Comparison of ENCODE assay signal across 19 cellular contexts in the genomic region with DNA sequence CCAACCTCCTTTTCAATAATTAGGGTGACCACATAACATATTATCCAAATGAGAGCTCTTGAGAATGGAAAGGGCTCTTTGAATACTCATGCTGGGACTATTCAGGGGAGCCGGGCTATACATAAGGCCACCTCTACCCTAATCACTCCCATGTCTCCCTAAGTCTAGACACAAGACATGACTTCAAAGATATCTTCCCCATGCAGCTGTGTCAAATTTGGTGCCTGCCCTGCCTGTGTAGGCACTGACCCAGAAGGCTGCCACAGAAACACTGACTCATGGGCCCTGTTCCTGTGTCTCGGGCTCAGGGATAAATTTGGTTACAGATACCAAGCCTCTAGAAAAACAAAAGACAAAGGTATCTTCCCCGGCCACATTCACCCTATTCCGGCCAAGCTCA.
DNase-seq lines count a peak whose midpoint lies in the region; ATAC-seq, FAIRE-seq and TF ChIP-seq lines count a peak whose summit lies in the region.
"Had no signal": no experiment of that assay in that cellular context is flagged by ENCODE, and none has a peak within 500 bp of the region (broad histone marks: within the 10 kb centered on the region; RNA-seq: fewer than 3 reads in every experiment).

No MANE protein-coding gene starts in this region.

- H3K9me3 Mint-ChIP-seq in GM23338 (no peaks in the 10 kb centered on the region), osteocyte (ENCODE audit: unreplicated experiment) (no peaks in the 10 kb centered on the region)
- H3K9me3 Mint-ChIP-seq in naive thymus-derived CD4-positive, alpha-beta T cell, result no peaks in the 10 kb centered on the region
- H3K9me3 Mint-ChIP-seq: activated naive CD4-positive, alpha-beta T cell treated with anti-CD3 and anti-CD28 coated beads, Interleukin-2, amount 50 U/mL, for 72 hours; stimulated activated effector memory CD8-positive, alpha-beta T cell treated with anti-CD3 and anti-CD28 coated beads, Interleukin-12 subunit alpha, Interleukin-12 subunit beta, amount 100 ng/mL, for 72 hours had no signal

- H2AFZ ChIP-seq in GM23338, result no peak overlapping the region
- no peak overlapping the region for H2AFZ ChIP-seq in endothelial cell of umbilical vein (ENCODE audit: low read depth, low read length)

- dilution Hi-C loops in endothelial cell of umbilical vein (cut with MboI; ENCODE audit: extremely low pct_ligation_motif_present, low sequenced_read_pairs), result no loop called here

- H3K4me1 Mint-ChIP-seq in GM23338 (peaks cover 2% of the 10 kb centered on the region; the same call in 2 of the 3 replicates), osteocyte (ENCODE audit: unreplicated experiment) (peaks cover 24% of the 10 kb centered on the region)
- H3K4me1 Mint-ChIP-seq in naive thymus-derived CD4-positive, alpha-beta T cell, result no peaks in the 10 kb centered on the region
- H3K4me1 Mint-ChIP-seq: stimulated activated effector memory CD8-positive, alpha-beta T cell treated with anti-CD3 and anti-CD28 coated beads, Interleukin-12 subunit alpha, Interleukin-12 subunit beta, amount 100 ng/mL, for 72 hours had no signal

- H3K27ac ChIP-seq in GM23338 (ENCODE audit: low read depth) (no peak overlapping the region), endothelial cell of umbilical vein (ENCODE audit: insufficient read depth, low read depth, low read length) (no peak overlapping the region)
- no peak overlapping the region for H3K27ac ChIP-seq in naive thymus-derived CD4-positive, alpha-beta T cell (ENCODE audit: low read depth, low read length)
- H3K27ac ChIP-seq: tibial nerve had no signal

- BruUV-seq in endothelial cell of umbilical vein (replicated peaks; lab: Mats Ljungman, UMichigan), result no TSS peak

- H3K4me3 ChIP-seq in GM23338, result no peak overlapping the region
- no peak overlapping the region for H3K4me3 ChIP-seq in endothelial cell of umbilical vein (replicated peaks in 1 of 3; ENCODE audit: insufficient read depth in 1 of 3, low read depth in 1 of 3, low read length in 3 of 3)
- no peak overlapping the region for H3K4me3 ChIP-seq in naive thymus-derived CD4-positive, alpha-beta T cell (ENCODE audit: low read length)
- H3K4me3 ChIP-seq: tibial nerve had no signal

- H3K27me3 ChIP-seq in GM23338 (ENCODE audit: insufficient read depth) (no peaks in the 10 kb centered on the region), endothelial cell of umbilical vein (ENCODE audit: control insufficient read depth in 2 of 2, insufficient read depth in 2 of 2, low read length in 2 of 2) (no peaks in the 10 kb centered on the region)
- no peaks in the 10 kb centered on the region for H3K27me3 ChIP-seq in naive thymus-derived CD4-positive, alpha-beta T cell (ENCODE audit: control insufficient read depth in 2 of 2, insufficient read depth in 2 of 2, low read length in 2 of 2)
- H3K27me3 ChIP-seq: tibial nerve had no signal

- no peaks in the 10 kb centered on the region for H3K9me1 ChIP-seq in endothelial cell of umbilical vein (replicated peaks; ENCODE audit: control insufficient read depth, extremely low read depth, insufficient read depth, low read length)

- H3K27ac Mint-ChIP-seq in GM23338, result peak overlapping the region; percentile 74; the same call in 1 of the 2 replicates
- no peak overlapping the region for H3K27ac Mint-ChIP-seq in osteocyte (ENCODE audit: unreplicated experiment)
- H3K27ac Mint-ChIP-seq in naive thymus-derived CD4-positive, alpha-beta T cell, result no peak overlapping the region
- H3K27ac Mint-ChIP-seq: activated naive CD4-positive, alpha-beta T cell treated with anti-CD3 and anti-CD28 coated beads, Interleukin-2, amount 50 U/mL, for 72 hours; stimulated activated effector memory CD8-positive, alpha-beta T cell treated with anti-CD3 and anti-CD28 coated beads, Interleukin-12 subunit alpha, Interleukin-12 subunit beta, amount 100 ng/mL, for 72 hours had no signal

- CTCF ChIA-PET in endothelial cell of umbilical vein (lab: Charles Lee), result no interaction called here
- CTCF ChIA-PET in naive thymus-derived CD4-positive, alpha-beta T cell (lab: Charles Lee), result interaction anchor here (0.6 kb wide), 1 partner anchor 92 kb away, joined by 4 read pairs; no protein-coding TSS in a partner anchor

- H3K79me2 ChIP-seq in GM23338 (replicated peaks; ENCODE audit: insufficient read depth) (no peaks in the 10 kb centered on the region), endothelial cell of umbilical vein (ENCODE audit: control insufficient read depth, insufficient read depth, low read length) (no peaks in the 10 kb centered on the region)

- H3K4me1 ChIP-seq in GM23338 (ENCODE audit: insufficient read depth) (0 out of 2 replicates have a peak, but pooled peaks cover 2% of the 10 kb centered on the region), endothelial cell of umbilical vein (ENCODE audit: control insufficient read depth, extremely low read depth, insufficient read depth, low read length) (peaks cover 21% of the 10 kb centered on the region)
- H3K4me1 ChIP-seq in naive thymus-derived CD4-positive, alpha-beta T cell (ENCODE audit: control insufficient read depth in 2 of 2, insufficient read depth in 2 of 2, low read length in 2 of 2), result no peaks in the 10 kb centered on the region

- peaks cover 8% of the 10 kb centered on the region for H3K27me3 Mint-ChIP-seq in GM23338 (ENCODE audit: insufficient read depth, low read depth, poor library complexity)
- H3K27me3 Mint-ChIP-seq in osteocyte (ENCODE audit: unreplicated experiment), result no peaks in the 10 kb centered on the region
- peaks cover 0 to 11% (median 8%) of the 10 kb centered on the region in 5 donors for H3K27me3 Mint-ChIP-seq in naive thymus-derived CD4-positive, alpha-beta T cell

- H3K36me3 Mint-ChIP-seq in GM23338 (ENCODE audit: low read depth), result no peaks in the 10 kb centered on the region
- H3K36me3 Mint-ChIP-seq in osteocyte (ENCODE audit: unreplicated experiment), result no peaks in the 10 kb centered on the region
- H3K36me3 Mint-ChIP-seq in naive thymus-derived CD4-positive, alpha-beta T cell, result no peaks in the 10 kb centered on the region
- H3K36me3 Mint-ChIP-seq: activated naive CD4-positive, alpha-beta T cell treated with anti-CD3 and anti-CD28 coated beads, Interleukin-2, amount 50 U/mL, for 72 hours; stimulated activated effector memory CD8-positive, alpha-beta T cell treated with anti-CD3 and anti-CD28 coated beads, Interleukin-12 subunit alpha, Interleukin-12 subunit beta, amount 100 ng/mL, for 72 hours had no signal

- intact Hi-C loops in endothelial cell of umbilical vein (cut with micrococcal nuclease), result no loop called here
- intact Hi-C loops in naive thymus-derived CD4-positive, alpha-beta T cell (cut with micrococcal nuclease), result no loop called here

- FAIRE-seq in endothelial cell of umbilical vein (lab: Jason Lieb, UNC), result peak; percentile 72
- FAIRE-seq: D721Med had no signal

- TF ChIP-seq POLR2A in endothelial cell of umbilical vein (IDR thresholded peaks at IDR 0.05; ENCODE audit: low read depth, low read length), result no peak

- H3F3A ChIP-seq in GM23338 (replicated peaks; ENCODE audit: low read depth), result no peaks in the 10 kb centered on the region

- TF ChIP-seq CTCF in GM23338 (conservative IDR thresholded peaks at IDR 0.05; ENCODE audit: low read depth in 2 of 2) (no peak), endothelial cell of umbilical vein (IDR thresholded peaks at IDR 0.05; ENCODE audit: extremely low read depth in 1 of 2, insufficient read depth in 1 of 2, low read depth in 1 of 2, low read length in 2 of 2) (no peak), osteocyte (IDR thresholded peaks at IDR 0.05) (no peak)

- POLR2A ChIA-PET in endothelial cell of umbilical vein (lab: Charles Lee), result no interaction called here
- POLR2A ChIA-PET in naive thymus-derived CD4-positive, alpha-beta T cell (lab: Charles Lee), result no interaction called here

- no peaks in the 10 kb centered on the region for H3K36me3 ChIP-seq in GM23338 (ENCODE audit: insufficient read depth)
- no peaks in the 10 kb centered on the region for H3K36me3 ChIP-seq in endothelial cell of umbilical vein (ENCODE audit: control insufficient read depth in 2 of 2, extremely low read depth in 1 of 2, insufficient read depth in 2 of 2, low read length in 2 of 2)
- no peaks in the 10 kb centered on the region for H3K36me3 ChIP-seq in naive thymus-derived CD4-positive, alpha-beta T cell (ENCODE audit: control insufficient read depth in 2 of 3, insufficient read depth in 3 of 3, low read length in 3 of 3)
- H3K36me3 ChIP-seq: tibial nerve had no signal

- H4K20me1 ChIP-seq in GM23338 (replicated peaks; ENCODE audit: insufficient read depth) (no peaks in the 10 kb centered on the region; the same call in 1 of the 2 replicates), endothelial cell of umbilical vein (replicated peaks; ENCODE audit: control insufficient read depth, extremely low read depth, insufficient read depth, low read length) (no peaks in the 10 kb centered on the region)

- no peaks in the 10 kb centered on the region for H3K9me3 ChIP-seq in endothelial cell of umbilical vein (replicated peaks; ENCODE audit: control insufficient read depth, insufficient read depth, low read length)
- no peaks in the 10 kb centered on the region for H3K9me3 ChIP-seq in naive thymus-derived CD4-positive, alpha-beta T cell (ENCODE audit: control insufficient read depth in 2 of 3, low read length in 3 of 3)
- H3K9me3 ChIP-seq: tibial nerve had no signal

- 0 out of 2 replicates have a peak, but pooled peaks cover 3% of the 10 kb centered on the region for H3K9me2 ChIP-seq in GM23338 (ENCODE audit: insufficient read depth)

- H3K4me2 ChIP-seq in GM23338, result no peak overlapping the region
- H3K4me2 ChIP-seq in endothelial cell of umbilical vein (ENCODE audit: insufficient read depth, low read length), result no peak overlapping the region

- H3K4me3 Mint-ChIP-seq in GM23338 (no peak overlapping the region), osteocyte (ENCODE audit: unreplicated experiment) (no peak overlapping the region)
- H3K4me3 Mint-ChIP-seq in naive thymus-derived CD4-positive, alpha-beta T cell, result no peak overlapping the region
- H3K4me3 Mint-ChIP-seq: stimulated activated effector memory CD8-positive, alpha-beta T cell treated with anti-CD3 and anti-CD28 coated beads, Interleukin-12 subunit alpha, Interleukin-12 subunit beta, amount 100 ng/mL, for 72 hours had no signal

- DNase-seq in GM23338 (ENCODE audit: low spot score) (no peak), OCI-M2 (lab: John Stamatoyannopoulos, UW; ENCODE audit: unreplicated experiment) (peak; percentile 50), endothelial cell of umbilical vein (ENCODE audit: low read depth, low spot score) (peak; percentile 16), osteocyte (ENCODE audit: extremely low spot score, unreplicated experiment) (peak; percentile 46), NCI-H1048 (lab: John Stamatoyannopoulos, UW) (no peak)
- no peak for DNase-seq in naive thymus-derived CD4-positive, alpha-beta T cell
- DNase-seq: activated CD4-positive, alpha-beta T cell treated with anti-CD3 and anti-CD28 coated beads, Interleukin-2, amount 50 U/mL, for 48 hours; activated T-cell treated with anti-CD3 and anti-CD28 coated beads, Interleukin-2, amount 50 U/mL, for 1 hour; hypothalamus; left cardiac atrium; NCI-H1092; NCI-H2081 treated with DMSO at 0.1 percent for 48 hours; posterior cingulate gyrus had no signal

- H3K9ac ChIP-seq in endothelial cell of umbilical vein (replicated peaks; ENCODE audit: extremely low read depth, insufficient read depth, low read length), result no peak overlapping the region

- ATAC-seq in GM23338 (no peak), HG03280 (IDR thresholded peaks at IDR 0.05; ENCODE audit: unreplicated experiment) (no peak)
- ATAC-seq in naive thymus-derived CD4-positive, alpha-beta T cell, result no peak
- ATAC-seq: activated naive CD4-positive, alpha-beta T cell treated with anti-CD3 and anti-CD28 coated beads, Interleukin-2, amount 50 U/mL, for 72 hours; Panc1; stimulated activated effector memory CD8-positive, alpha-beta T cell treated with anti-CD3 and anti-CD28 coated beads, Interleukin-12 subunit alpha, Interleukin-12 subunit beta, amount 100 ng/mL, for 72 hours had no signal

Comparison
In these comparisons a context has a peak if more than half of its experiments do, and no peak if none do; other contexts are left out.
1. DNase-seq: peak in OCI-M2 (single experiment), endothelial cell of umbilical vein (single experiment) and osteocyte (single experiment); none in GM23338 (single experiment), NCI-H1048 (single experiment) and naive thymus-derived CD4-positive, alpha-beta T cell (0 of 9).